In the genomic region with DNA sequence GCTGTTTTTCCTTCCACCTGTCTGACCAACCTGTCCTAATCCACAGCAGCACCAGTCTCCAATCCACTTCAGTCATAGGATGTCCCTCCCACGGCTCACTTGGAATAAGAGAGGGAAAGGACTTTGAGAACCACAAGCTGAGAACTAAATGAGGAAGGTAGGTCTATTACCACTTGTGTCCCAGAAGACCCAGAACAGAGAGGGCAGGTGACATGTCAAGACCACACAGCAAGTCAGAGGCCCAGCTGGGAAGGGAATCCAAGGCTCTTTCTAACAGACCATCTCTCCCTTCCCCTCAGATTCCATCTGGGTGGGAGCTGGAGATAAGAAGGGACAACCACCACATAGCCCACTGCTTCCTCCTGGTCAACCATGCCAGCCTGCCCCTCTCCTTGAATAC, we compare ENCODE assay signal across 21 cellular contexts. TPM values are rescaled to one million over a fixed set of nuclear protein-coding genes. Genes with fewer than 3 reads are reported as not detected.
DNase-seq lines count a peak whose midpoint lies in the region; ATAC-seq, FAIRE-seq and TF ChIP-seq lines count a peak whose summit lies in the region.
"Had no signal": no experiment of that assay in that cellular context is flagged by ENCODE, and none has a peak within 500 bp of the region (broad histone marks: within the 10 kb centered on the region; RNA-seq: fewer than 3 reads in every experiment).

No MANE protein-coding gene starts in this region.

- H3K4me1 ChIP-seq in psoas muscle (peaks cover 80% of the 10 kb centered on the region), thyroid gland (peaks cover 0 to 30% of the 10 kb centered on the region in 2 donors)

- H3K36me3 ChIP-seq in psoas muscle (ENCODE audit: insufficient read depth in 1 of 2, low read depth in 1 of 2): peaks cover 10 to 50% of the 10 kb centered on the region in 2 donors
- H3K36me3 ChIP-seq in thyroid gland: peaks cover 15 to 29% of the 10 kb centered on the region in 2 donors

- intact Hi-C loops in CD14-positive monocyte (cut with micrococcal nuclease): no loop called here
- intact Hi-C loops in psoas muscle (cut with DNase I): no loop called here
- intact Hi-C loops in thyroid gland (cut with DNase I): no loop called here

- ATAC-seq in psoas muscle (no peak), GM21367 (IDR thresholded peaks at IDR 0.05; ENCODE audit: unreplicated experiment) (no peak)
- ATAC-seq: heart right ventricle had no signal

- WGBS in psoas muscle, 3 donors: 43 to 55% (median 44%) methylated on average over 1 of the region's 1 CpG
- 67 to 100% methylated on average over 1 of the region's 1 CpG for WGBS in thyroid gland, 2 donors

- peak overlapping the region in 4 of 7 donors; percentile 26 to 87 (median 54) for H3K27ac Mint-ChIP-seq in CD14-positive monocyte
- peak overlapping the region; percentile 97 for H3K27ac Mint-ChIP-seq in activated naive CD8-positive, alpha-beta T cell

- TF ChIP-seq POLR2A in GM12891 (IDR thresholded peaks at IDR 0.05; ENCODE audit: low read depth, low read length) (no peak), thyroid gland (IDR thresholded peaks at IDR 0.05) (no peak)

- H3K27me3 ChIP-seq in psoas muscle (ENCODE audit: insufficient read depth in 3 of 3, low read length in 2 of 3): no peaks in the 10 kb centered on the region
- no peaks in the 10 kb centered on the region for H3K27me3 ChIP-seq in thyroid gland
- H3K27me3 ChIP-seq: heart right ventricle, tibial nerve had no signal

- H3K4me3 Mint-ChIP-seq in CD14-positive monocyte: no peak overlapping the region
- peak overlapping the region; percentile 65 for H3K4me3 Mint-ChIP-seq in activated naive CD8-positive, alpha-beta T cell

- H3K27ac ChIP-seq in psoas muscle (peak overlapping the region; percentile 94), thyroid gland (no peak overlapping the region)
- H3K27ac ChIP-seq: SK-N-MC, tibial nerve had no signal

- no peak for TF ChIP-seq CTCF in CD14-positive monocyte (IDR thresholded peaks at IDR 0.05)
- TF ChIP-seq CTCF in psoas muscle (IDR thresholded peaks at IDR 0.05): no peak
- no peak for TF ChIP-seq CTCF in thyroid gland (IDR thresholded peaks at IDR 0.05)

- DNase-seq in CD14-positive monocyte (ENCODE audit: low spot score): no peak
- DNase-seq in GM12891 (ENCODE audit: insufficient read length, low spot score): no peak
- DNase-seq in psoas muscle: no peak
- no peak for DNase-seq in thyroid gland
- DNase-seq in MV-4-11 (lab: John Stamatoyannopoulos, UW): no peak
- no peak for DNase-seq in NCI-H2171 treated with DMSO at 0.1 percent for 48 hours (lab: John Stamatoyannopoulos, UW)
- DNase-seq: activated gamma-delta T cell; C1 segment of cervical spinal cord; DND-41; heart right ventricle; mesenchymal stem cell; NCI-H2029; NCI-H526 treated with DMSO at 0.1 percent for 48 hours; retina; stimulated activated CD4-positive, alpha-beta T cell treated with anti-CD3 and anti-CD28 coated beads, Interleukin-1b, Interleukin-23, amount 100 ng/mL, for 48 hours had no signal

- H3K36me3 Mint-ChIP-seq in CD14-positive monocyte: peaks cover 72 to 94% of the 10 kb centered on the region in 2 donors
- H3K36me3 Mint-ChIP-seq in activated naive CD8-positive, alpha-beta T cell: peaks cover 18% of the 10 kb centered on the region

- peaks cover 75% of the 10 kb centered on the region for H3K4me1 Mint-ChIP-seq in CD14-positive monocyte
- peaks cover 98% of the 10 kb centered on the region for H3K4me1 Mint-ChIP-seq in activated naive CD8-positive, alpha-beta T cell (ENCODE audit: low read depth)

- no peaks in the 10 kb centered on the region for H3K9me3 Mint-ChIP-seq in CD14-positive monocyte
- H3K9me3 Mint-ChIP-seq in activated naive CD8-positive, alpha-beta T cell (ENCODE audit: low read depth): no peaks in the 10 kb centered on the region

- no peaks in the 10 kb centered on the region for H3K27me3 Mint-ChIP-seq in CD14-positive monocyte (ENCODE audit: low read depth in 3 of 3)
- no peaks in the 10 kb centered on the region for H3K27me3 Mint-ChIP-seq in activated naive CD8-positive, alpha-beta T cell

- H3K9me3 ChIP-seq in psoas muscle (no peaks in the 10 kb centered on the region), thyroid gland (no peaks in the 10 kb centered on the region)
- H3K9me3 ChIP-seq: heart right ventricle, tibial nerve had no signal

- FAIRE-seq in GM12891 (lab: Jason Lieb, UNC): peak; percentile 68
- FAIRE-seq: islet of Langerhans, TTC549 had no signal

- H3K4me3 ChIP-seq in psoas muscle: no peak overlapping the region
- no peak overlapping the region for H3K4me3 ChIP-seq in thyroid gland (replicated peaks in 1 of 3)
- H3K4me3 ChIP-seq: heart right ventricle, SK-N-MC, tibial nerve had no signal

TF ChIP-seq in GM12891, 5 proteins besides CTCF, POLR2A, EP300 and RAD21:
- no peak for TF ChIP-seq POU2F2 (IDR thresholded peaks at IDR 0.05; ENCODE audit: low read depth, low read length)
- no peak for TF ChIP-seq PAX5 (IDR thresholded peaks at IDR 0.05; ENCODE audit: insufficient read depth, low read length, severe bottlenecking)
- TF ChIP-seq SPI1 (IDR thresholded peaks at IDR 0.05; ENCODE audit: low read depth, low read length): no peak
- TF ChIP-seq POLR2AphosphoS5 (IDR thresholded peaks at IDR 0.05; ENCODE audit: low read depth, low read length): no peak
- TF ChIP-seq TAF1 (IDR thresholded peaks at IDR 0.05; ENCODE audit: low read depth, low read length): no peak

RNA-seq across cellular contexts. Expression of a gene that starts 14.6 kb away (rescaled TPM):
- polyA plus RNA-seq in CD14-positive monocyte: 100 to 1,000 TPM in 1 of 2 donors, 10 to 100 TPM in 1; 93.5 to 124 TPM
- 409 TPM for polyA plus RNA-seq in GM12891 (2012; ENCODE audit: low read depth, missing spikeins)
- 100 to 1,000 TPM; 133 to 234 (median 154) TPM for total RNA-seq in psoas muscle
- polyA plus RNA-seq in psoas muscle: 100 to 1,000 TPM in 2 of 3 donors, 10 to 100 TPM in 1; 81.4 to 129 (median 112) TPM
- total RNA-seq in thyroid gland: 100 to 1,000 TPM; 122 to 283 (median 180) TPM
